Comparison of ENCODE assay signal across 1 cellular context in the genomic region with DNA sequence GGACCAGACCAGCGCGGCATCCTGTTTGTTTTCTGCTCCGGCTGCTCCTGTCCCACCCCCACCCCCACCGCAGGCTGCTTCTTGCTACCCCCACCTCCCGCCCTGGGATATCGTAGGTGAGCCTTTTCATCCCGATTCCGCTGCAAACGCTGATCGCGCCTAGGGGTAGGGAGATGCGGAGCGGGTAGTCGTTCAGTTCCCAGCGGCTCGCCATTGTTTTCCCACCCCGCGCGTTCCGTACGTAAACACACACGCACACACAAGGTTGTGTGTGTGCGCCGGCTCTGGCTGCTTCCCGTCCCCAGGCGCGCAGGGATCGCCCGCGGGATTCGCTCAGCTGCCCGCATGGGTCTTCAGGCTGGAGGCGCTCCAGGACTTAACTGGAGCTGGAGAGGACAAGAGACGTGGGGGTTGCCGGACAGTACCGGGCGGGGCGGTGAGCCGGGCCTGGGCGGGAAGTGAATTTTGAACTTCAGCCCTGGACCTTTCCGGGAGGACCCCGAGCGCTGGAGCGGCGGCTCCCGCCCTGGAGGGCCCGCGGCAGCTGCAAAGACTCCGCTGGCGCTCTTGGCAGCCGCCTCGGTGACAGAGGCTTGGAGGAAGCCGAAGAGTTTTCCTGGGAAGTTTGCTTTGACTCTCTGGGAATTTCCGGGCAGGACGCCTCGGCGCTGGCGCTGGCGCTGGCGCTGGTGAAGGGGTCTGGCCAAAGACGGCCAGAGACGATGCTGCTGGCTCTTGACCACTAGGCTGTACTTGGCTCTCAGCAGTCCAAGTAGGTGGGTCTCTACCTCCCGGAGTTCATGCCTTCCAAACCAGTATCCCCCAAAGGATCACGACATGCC.
TF ChIP-seq lines count a peak whose summit lies in the region.

No MANE protein-coding gene starts in this region.

TF ChIP-seq in liver, 16 proteins besides CTCF, POLR2A, EP300 and RAD21 (continued from another document):
- TF ChIP-seq, protein P1, sequence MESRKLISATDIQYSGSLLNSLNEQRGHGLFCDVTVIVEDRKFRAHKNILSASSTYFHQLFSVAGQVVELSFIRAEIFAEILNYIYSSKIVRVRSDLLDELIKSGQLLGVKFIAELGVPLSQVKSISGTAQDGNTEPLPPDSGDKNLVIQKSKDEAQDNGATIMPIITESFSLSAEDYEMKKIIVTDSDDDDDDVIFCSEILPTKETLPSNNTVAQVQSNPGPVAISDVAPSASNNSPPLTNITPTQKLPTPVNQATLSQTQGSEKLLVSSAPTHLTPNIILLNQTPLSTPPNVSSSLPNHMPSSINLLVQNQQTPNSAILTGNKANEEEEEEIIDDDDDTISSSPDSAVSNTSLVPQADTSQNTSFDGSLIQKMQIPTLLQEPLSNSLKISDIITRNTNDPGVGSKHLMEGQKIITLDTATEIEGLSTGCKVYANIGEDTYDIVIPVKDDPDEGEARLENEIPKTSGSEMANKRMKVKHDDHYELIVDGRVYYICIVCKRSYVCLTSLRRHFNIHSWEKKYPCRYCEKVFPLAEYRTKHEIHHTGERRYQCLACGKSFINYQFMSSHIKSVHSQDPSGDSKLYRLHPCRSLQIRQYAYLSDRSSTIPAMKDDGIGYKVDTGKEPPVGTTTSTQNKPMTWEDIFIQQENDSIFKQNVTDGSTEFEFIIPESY (IDR thresholded peaks at IDR 0.05): no peak
- TF ChIP-seq GABPA (IDR thresholded peaks at IDR 0.05 in 1 of 2, conservative IDR thresholded peaks at IDR 0.05 in 1 of 2) (no peak), RXRA (IDR thresholded peaks at IDR 0.05) (no peak), TAF1 (conservative IDR thresholded peaks at IDR 0.05) (no peak), FOXA1 (IDR thresholded peaks at IDR 0.05) (no peak), NR2F2 (IDR thresholded peaks at IDR 0.05) (peak; percentile 57), HNF4G (IDR thresholded peaks at IDR 0.05) (peak; percentile 21), JUND (IDR thresholded peaks at IDR 0.05) (no peak), HNF4A (conservative IDR thresholded peaks at IDR 0.05) (peak; percentile 65 to 74), FOXA2 (IDR thresholded peaks at IDR 0.05) (no peak), YY1 (IDR thresholded peaks at IDR 0.05) (peak; percentile 20)
